Comparison of ENCODE assay signal across 8 cellular contexts in the genomic region with DNA sequence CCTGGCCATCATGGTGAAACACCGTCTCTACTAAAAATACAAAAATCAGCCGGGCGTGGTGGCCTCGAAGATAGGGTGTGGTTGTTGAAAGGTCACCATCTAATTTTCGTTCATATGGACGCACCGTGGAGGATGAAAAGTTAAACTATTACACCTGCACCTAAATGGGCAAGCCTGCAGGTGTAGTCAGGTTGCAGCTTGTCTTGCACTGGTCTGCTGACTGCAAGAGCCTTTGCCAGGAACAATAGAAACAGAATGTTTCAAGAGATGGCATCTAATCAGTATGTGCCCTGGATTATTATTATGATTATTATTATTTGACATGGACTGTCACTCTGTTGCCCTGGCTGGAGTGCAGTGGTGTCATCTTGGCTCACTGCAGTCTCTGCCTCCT. TPM values are rescaled to one million over a fixed set of nuclear protein-coding genes. Genes with fewer than 3 reads are reported as not detected.
DNase-seq lines count a peak whose midpoint lies in the region; ATAC-seq and TF ChIP-seq lines count a peak whose summit lies in the region.

No MANE protein-coding gene starts in this region.

- H3K4me3 Mint-ChIP-seq in T-helper 17 cell: peak overlapping the region; percentile 94
- H3K4me3 Mint-ChIP-seq in glutamatergic neuron (ENCODE audit: unreplicated experiment): peak overlapping the region; percentile 92

- H3K36me3 Mint-ChIP-seq in T-helper 17 cell (ENCODE audit: low read depth) (peaks cover 2% of the 10 kb centered on the region), glutamatergic neuron (ENCODE audit: unreplicated experiment) (no peaks in the 10 kb centered on the region)

- peaks cover 26% of the 10 kb centered on the region for H3K4me1 ChIP-seq in HAP-1
- peaks cover 22% of the 10 kb centered on the region for H3K4me1 ChIP-seq in skeletal muscle satellite cell (ENCODE audit: control insufficient read depth, insufficient read depth, low read length)

- H3K27me3 ChIP-seq in HAP-1 (ENCODE audit: low read depth): no peaks in the 10 kb centered on the region
- H3K27me3 ChIP-seq in skeletal muscle satellite cell (ENCODE audit: control insufficient read depth, insufficient read depth, low read length): no peaks in the 10 kb centered on the region

- H3K36me3 ChIP-seq in HAP-1 (replicated peaks) (peaks cover 24% of the 10 kb centered on the region), skeletal muscle satellite cell (ENCODE audit: insufficient read depth, low read length) (peaks cover 38% of the 10 kb centered on the region)

- peaks cover 12% of the 10 kb centered on the region for H3K9me3 Mint-ChIP-seq in glutamatergic neuron (ENCODE audit: unreplicated experiment)

- in situ Hi-C loops in HAP-1 (cut with MboI; ENCODE audit: low sequenced_read_pairs): no loop called here

- no peaks in the 10 kb centered on the region for H3K9me3 ChIP-seq in HAP-1
- H3K9me3 ChIP-seq in T-helper 17 cell (ENCODE audit: control insufficient read depth, low read length, poor library complexity, severe bottlenecking): no peaks in the 10 kb centered on the region
- no peaks in the 10 kb centered on the region for H3K9me3 ChIP-seq in skeletal muscle satellite cell (replicated peaks; ENCODE audit: low read length)

- peak overlapping the region; percentile 96 for H3K4me2 ChIP-seq in skeletal muscle satellite cell (ENCODE audit: low read length)

- no peak for TF ChIP-seq CTCF in glutamatergic neuron (IDR thresholded peaks at IDR 0.05; ENCODE audit: partially characterized antibody, unreplicated experiment)

- H3K4me1 Mint-ChIP-seq in T-helper 17 cell (peaks cover 48% of the 10 kb centered on the region), glutamatergic neuron (ENCODE audit: low read depth, unreplicated experiment) (peaks cover 35% of the 10 kb centered on the region)

- peak overlapping the region; percentile 99 for H3K27ac Mint-ChIP-seq in T-helper 17 cell
- peak overlapping the region; percentile 64 for H3K27ac Mint-ChIP-seq in glutamatergic neuron (ENCODE audit: unreplicated experiment)

- DNase-seq in HAP-1 (ENCODE audit: low spot score in 2 of 2): no peak
- no peak for DNase-seq in T-helper 17 cell
- no peak for DNase-seq in glutamatergic neuron
- no peak for DNase-seq in midbrain (lab: John Stamatoyannopoulos, UW)
- no peak for DNase-seq in activated gamma-delta T cell (lab: John Stamatoyannopoulos, UW)
- DNase-seq in NCI-H69 (lab: John Stamatoyannopoulos, UW): no peak
- DNase-seq in NCI-H2107 treated with DMSO at 0.1 percent for 48 hours (lab: John Stamatoyannopoulos, UW; ENCODE audit: unreplicated experiment): no peak

- H3K4me3 ChIP-seq in HAP-1 (peak overlapping the region; percentile 94), skeletal muscle satellite cell (ENCODE audit: low read length) (peak overlapping the region; percentile 99)

- H3K27me3 Mint-ChIP-seq in T-helper 17 cell: no peaks in the 10 kb centered on the region
- peaks cover 9% of the 10 kb centered on the region for H3K27me3 Mint-ChIP-seq in glutamatergic neuron (ENCODE audit: unreplicated experiment)

- ATAC-seq in T-helper 17 cell: no peak

- peak overlapping the region; percentile 91 for H3K9ac ChIP-seq in skeletal muscle satellite cell (ENCODE audit: low read depth, low read length)

RNA-seq across cellular contexts. Expression of a gene that starts 0.9 kb away (rescaled TPM):
- total RNA-seq in T-helper 17 cell (100 to 1,000 TPM in 1 of 2 donors, 10 to 100 TPM in 1; 99.7 to 114 TPM), glutamatergic neuron (ENCODE audit: unreplicated experiment) (78.2 TPM)
- 73.8 and 86.9 TPM in 2 replicates for total RNA-seq in skeletal muscle satellite cell (2012; rRNA removed)

RNA-seq across cellular contexts. Expression of a gene that starts 5.7 kb away (rescaled TPM):
- 10 to 100 TPM; 16.8 to 26.7 TPM for total RNA-seq in T-helper 17 cell
- 145 TPM for total RNA-seq in glutamatergic neuron (ENCODE audit: unreplicated experiment)
- total RNA-seq in skeletal muscle satellite cell (2012; rRNA removed): 14.0 and 57.3 TPM in 2 replicates
